In the genomic region with DNA sequence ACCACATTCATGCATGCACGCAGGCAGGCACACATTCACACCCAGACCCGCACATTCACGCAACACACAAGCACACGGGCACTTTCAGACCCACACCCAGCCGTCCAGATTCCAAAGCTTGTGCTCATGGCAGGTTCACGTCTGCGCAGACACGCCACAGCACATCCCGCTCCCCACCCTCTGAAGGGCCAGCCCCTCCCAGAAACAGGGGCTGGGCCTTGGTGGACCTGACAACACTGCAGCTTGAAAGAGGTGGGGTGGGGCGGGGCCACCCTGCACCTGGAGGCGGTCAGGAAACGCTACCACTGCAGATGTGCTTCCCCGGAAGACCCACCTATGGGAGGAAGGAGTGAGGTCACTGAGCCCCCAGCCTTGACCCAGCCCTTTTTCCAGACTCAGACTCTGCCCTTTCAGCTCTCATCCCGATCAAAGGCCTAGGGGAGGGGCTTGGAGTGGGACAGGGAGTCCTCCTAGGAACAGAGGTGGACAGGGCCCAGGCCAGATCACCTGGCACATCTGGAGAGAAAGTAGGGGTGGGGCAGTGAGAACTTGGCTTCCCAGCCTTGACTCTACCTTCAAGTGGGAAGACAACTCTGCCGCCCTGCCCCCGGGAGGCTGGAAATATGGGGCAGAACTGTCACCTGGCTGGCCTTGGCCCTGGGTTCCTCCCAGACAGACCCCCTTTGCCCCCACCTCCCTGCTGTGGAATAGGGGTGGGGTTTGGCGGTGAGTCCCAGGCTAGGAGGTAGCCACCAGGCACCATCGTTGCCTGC, we compare ENCODE assay signal across 8 cellular contexts. TPM values are rescaled to one million over a fixed set of nuclear protein-coding genes. Genes with fewer than 3 reads are reported as not detected.
DNase-seq lines count a peak whose midpoint lies in the region; ATAC-seq and TF ChIP-seq lines count a peak whose summit lies in the region.
"Had no signal": no experiment of that assay in that cellular context is flagged by ENCODE, and none has a peak within 500 bp of the region (broad histone marks: within the 10 kb centered on the region; RNA-seq: fewer than 3 reads in every experiment).

No MANE protein-coding gene starts in this region.

- H3K4me3 ChIP-seq in HUES64 (ENCODE audit: low read length): peak overlapping the region; percentile 28; the same call in 1 of the 2 replicates
- H3K4me3 ChIP-seq in thymus (ENCODE audit: low read length): no peak overlapping the region
- H3K4me3 ChIP-seq: SJSA1 had no signal

- peaks cover 6% of the 10 kb centered on the region for H3K27me3 Mint-ChIP-seq in WTC11 (ENCODE audit: low read depth)
- no peaks in the 10 kb centered on the region for H3K27me3 Mint-ChIP-seq in activated naive CD8-positive, alpha-beta T cell treated with anti-CD3 and anti-CD28 coated beads for 36 hours

- peak overlapping the region; percentile 66 for H3K4me3 Mint-ChIP-seq in WTC11
- no peak overlapping the region for H3K4me3 Mint-ChIP-seq in activated naive CD8-positive, alpha-beta T cell treated with anti-CD3 and anti-CD28 coated beads for 36 hours

- no peak overlapping the region for H3K9ac ChIP-seq in HUES64 (ENCODE audit: low read depth, low read length)

- POLR2A ChIA-PET in WTC11 (lab: Charles Lee): interaction anchor here (0.6 to 9.9 kb wide), 11 partner anchors 10 to 1517 kb away, joined by 3 to 142 read pairs (median 4); a partner anchor contains a TSS

- CTCF ChIA-PET in WTC11 (lab: Charles Lee): interaction anchor here (0.5 to 10.1 kb wide), 35 partner anchors 8 to 883 kb away, joined by 3 to 252 read pairs (median 4); a partner anchor contains a TSS

- H3K27ac ChIP-seq in HUES64 (ENCODE audit: low read depth, low read length) (peak overlapping the region; percentile 51; the same call in 1 of the 2 replicates), thymus (ENCODE audit: low read depth) (peak overlapping the region; percentile 80)
- H3K27ac ChIP-seq: SJSA1 had no signal

- no peaks in the 10 kb centered on the region for H3K9me3 Mint-ChIP-seq in WTC11
- no peaks in the 10 kb centered on the region for H3K9me3 Mint-ChIP-seq in activated naive CD8-positive, alpha-beta T cell treated with anti-CD3 and anti-CD28 coated beads for 36 hours

- DNase-seq in WTC11 (ENCODE audit: low spot score) (peak; percentile 91), iPS-NIHi11 (ENCODE audit: low spot score) (peak; percentile 77)
- DNase-seq in activated naive CD8-positive, alpha-beta T cell treated with anti-CD3 and anti-CD28 coated beads for 36 hours: no peak

- H3K9me3 ChIP-seq in HUES64 (ENCODE audit: insufficient read depth, low read depth, low read length) (no peaks in the 10 kb centered on the region), thymus (ENCODE audit: control insufficient read depth) (no peaks in the 10 kb centered on the region)
- H3K9me3 ChIP-seq: SJSA1 had no signal

- H3K27me3 ChIP-seq in HUES64 (ENCODE audit: insufficient read depth, low read length) (no peaks in the 10 kb centered on the region; the same call in 1 of the 2 replicates), thymus (ENCODE audit: control insufficient read depth, insufficient read depth) (no peaks in the 10 kb centered on the region)
- H3K27me3 ChIP-seq: SJSA1 had no signal

- 25% methylated on average over 17 of the region's 18 CpGs for WGBS in HUES64
- 88% methylated on average over 18 of the region's 18 CpGs for WGBS in thymus

- H3K4me1 Mint-ChIP-seq in WTC11: peaks cover 30% of the 10 kb centered on the region
- peaks cover 4% of the 10 kb centered on the region for H3K4me1 Mint-ChIP-seq in activated naive CD8-positive, alpha-beta T cell treated with anti-CD3 and anti-CD28 coated beads for 36 hours

- ATAC-seq in WTC11 (peak; percentile 90), HG03159 (IDR thresholded peaks at IDR 0.05; ENCODE audit: unreplicated experiment) (no peak), HG02884 (IDR thresholded peaks at IDR 0.05; ENCODE audit: unreplicated experiment) (no peak)

- H3K36me3 Mint-ChIP-seq in WTC11: peaks cover 12% of the 10 kb centered on the region
- no peaks in the 10 kb centered on the region for H3K36me3 Mint-ChIP-seq in activated naive CD8-positive, alpha-beta T cell treated with anti-CD3 and anti-CD28 coated beads for 36 hours

- H3K4me1 ChIP-seq in HUES64 (ENCODE audit: insufficient read depth, low read length) (peaks cover 7% of the 10 kb centered on the region), thymus (ENCODE audit: control insufficient read depth, insufficient read depth, low read length) (no peaks in the 10 kb centered on the region)

- no peak for TF ChIP-seq CTCF in WTC11 (IDR thresholded peaks at IDR 0.05)

- peak overlapping the region; percentile 97 for H3K27ac Mint-ChIP-seq in WTC11
- H3K27ac Mint-ChIP-seq in activated naive CD8-positive, alpha-beta T cell treated with anti-CD3 and anti-CD28 coated beads for 36 hours: no peak overlapping the region

- peaks cover 2% of the 10 kb centered on the region; the same call in 1 of the 2 replicates for H3K36me3 ChIP-seq in HUES64 (ENCODE audit: insufficient read depth, low read length)
- H3K36me3 ChIP-seq in thymus (ENCODE audit: control insufficient read depth, insufficient read depth): no peaks in the 10 kb centered on the region
- H3K36me3 ChIP-seq: SJSA1 had no signal

TF ChIP-seq in WTC11, 78 proteins besides CTCF, POLR2A, EP300 and RAD21 (continues in another document):
- TF ChIP-seq SMAD3 (CRISPR knock-in tag; IDR thresholded peaks at IDR 0.05; ENCODE audit: borderline replicate concordance): peak; percentile 7; the same call in 1 of the 2 replicates
- TF ChIP-seq, protein P1, sequence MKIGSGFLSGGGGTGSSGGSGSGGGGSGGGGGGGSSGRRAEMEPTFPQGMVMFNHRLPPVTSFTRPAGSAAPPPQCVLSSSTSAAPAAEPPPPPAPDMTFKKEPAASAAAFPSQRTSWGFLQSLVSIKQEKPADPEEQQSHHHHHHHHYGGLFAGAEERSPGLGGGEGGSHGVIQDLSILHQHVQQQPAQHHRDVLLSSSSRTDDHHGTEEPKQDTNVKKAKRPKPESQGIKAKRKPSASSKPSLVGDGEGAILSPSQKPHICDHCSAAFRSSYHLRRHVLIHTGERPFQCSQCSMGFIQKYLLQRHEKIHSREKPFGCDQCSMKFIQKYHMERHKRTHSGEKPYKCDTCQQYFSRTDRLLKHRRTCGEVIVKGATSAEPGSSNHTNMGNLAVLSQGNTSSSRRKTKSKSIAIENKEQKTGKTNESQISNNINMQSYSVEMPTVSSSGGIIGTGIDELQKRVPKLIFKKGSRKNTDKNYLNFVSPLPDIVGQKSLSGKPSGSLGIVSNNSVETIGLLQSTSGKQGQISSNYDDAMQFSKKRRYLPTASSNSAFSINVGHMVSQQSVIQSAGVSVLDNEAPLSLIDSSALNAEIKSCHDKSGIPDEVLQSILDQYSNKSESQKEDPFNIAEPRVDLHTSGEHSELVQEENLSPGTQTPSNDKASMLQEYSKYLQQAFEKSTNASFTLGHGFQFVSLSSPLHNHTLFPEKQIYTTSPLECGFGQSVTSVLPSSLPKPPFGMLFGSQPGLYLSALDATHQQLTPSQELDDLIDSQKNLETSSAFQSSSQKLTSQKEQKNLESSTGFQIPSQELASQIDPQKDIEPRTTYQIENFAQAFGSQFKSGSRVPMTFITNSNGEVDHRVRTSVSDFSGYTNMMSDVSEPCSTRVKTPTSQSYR (CRISPR knock-in tag; IDR thresholded peaks at IDR 0.05): no peak
- TF ChIP-seq NR3C1 (CRISPR knock-in tag; conservative IDR thresholded peaks at IDR 0.05; ENCODE audit: low read depth): no peak
- TF ChIP-seq, protein P2, sequence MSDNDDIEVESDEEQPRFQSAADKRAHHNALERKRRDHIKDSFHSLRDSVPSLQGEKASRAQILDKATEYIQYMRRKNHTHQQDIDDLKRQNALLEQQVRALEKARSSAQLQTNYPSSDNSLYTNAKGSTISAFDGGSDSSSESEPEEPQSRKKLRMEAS (CRISPR knock-in tag; IDR thresholded peaks at IDR 0.05): peak; percentile 54; the same call in 1 of the 2 replicates
- peak; percentile 51; the same call in 1 of the 2 replicates for TF ChIP-seq FOXK1 (CRISPR knock-in tag; IDR thresholded peaks at IDR 0.05)
- TF ChIP-seq, protein P3, sequence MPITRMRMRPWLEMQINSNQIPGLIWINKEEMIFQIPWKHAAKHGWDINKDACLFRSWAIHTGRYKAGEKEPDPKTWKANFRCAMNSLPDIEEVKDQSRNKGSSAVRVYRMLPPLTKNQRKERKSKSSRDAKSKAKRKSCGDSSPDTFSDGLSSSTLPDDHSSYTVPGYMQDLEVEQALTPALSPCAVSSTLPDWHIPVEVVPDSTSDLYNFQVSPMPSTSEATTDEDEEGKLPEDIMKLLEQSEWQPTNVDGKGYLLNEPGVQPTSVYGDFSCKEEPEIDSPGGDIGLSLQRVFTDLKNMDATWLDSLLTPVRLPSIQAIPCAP (CRISPR knock-in tag; IDR thresholded peaks at IDR 0.05): no peak
- TF ChIP-seq CREM (CRISPR knock-in tag; IDR thresholded peaks at IDR 0.05): no peak
- peak; percentile 76 for TF ChIP-seq SP1 (CRISPR knock-in tag; conservative IDR thresholded peaks at IDR 0.05)

RNA-seq across cellular contexts. Expression of a gene that starts 11.0 kb away (rescaled TPM):
- 18.0 TPM for polyA plus RNA-seq in HUES64 (2013, experiment 1 of 2)
- 22.3 TPM for polyA plus RNA-seq in HUES64 (2013, experiment 2 of 2)
- 32.1 to 34.6 TPM (median 33.5 TPM) in 3 replicates for total RNA-seq in WTC11 (2021)
- polyA plus RNA-seq in thymus: 4.8 TPM
- 1 to 10 TPM; 1.5 to 1.8 TPM for total RNA-seq in activated naive CD8-positive, alpha-beta T cell treated with anti-CD3 and anti-CD28 coated beads for 36 hours

RNA-seq across cellular contexts. Expression of a gene that starts 12.0 kb away (rescaled TPM):
- polyA plus RNA-seq in HUES64 (2013, experiment 1 of 2): 108 TPM
- 105 TPM for polyA plus RNA-seq in HUES64 (2013, experiment 2 of 2)
- total RNA-seq in WTC11 (2021): 227 to 243 TPM (median 232 TPM) in 3 replicates
- 9.6 TPM for polyA plus RNA-seq in thymus
- total RNA-seq in activated naive CD8-positive, alpha-beta T cell treated with anti-CD3 and anti-CD28 coated beads for 36 hours: under 1 TPM; 0.48 to 0.89 TPM

RNA-seq across cellular contexts. Expression of a gene that starts 14.3 kb away (rescaled TPM):
- polyA plus RNA-seq in HUES64 (2013, experiment 1 of 2): 61.3 TPM
- polyA plus RNA-seq in HUES64 (2013, experiment 2 of 2): 64.8 TPM
- 93.5 to 103 TPM (median 100 TPM) in 3 replicates for total RNA-seq in WTC11 (2021)
- polyA plus RNA-seq in thymus: 87.6 TPM
- 1 to 10 TPM; 2.7 to 3.7 TPM for total RNA-seq in activated naive CD8-positive, alpha-beta T cell treated with anti-CD3 and anti-CD28 coated beads for 36 hours

RNA-seq across cellular contexts. Expression of a gene that starts 35.2 kb away (rescaled TPM):
- polyA plus RNA-seq in HUES64 (2013, experiment 1 of 2): 60.6 TPM
- polyA plus RNA-seq in HUES64 (2013, experiment 2 of 2): 57.7 TPM
- 58.1 to 62.9 TPM (median 59.4 TPM) in 3 replicates for total RNA-seq in WTC11 (2021)
- 57.3 TPM for polyA plus RNA-seq in thymus
- 10 to 100 TPM; 52.8 to 56.7 TPM for total RNA-seq in activated naive CD8-positive, alpha-beta T cell treated with anti-CD3 and anti-CD28 coated beads for 36 hours

RNA-seq across cellular contexts. Expression of a gene that starts 36.8 kb away (rescaled TPM):
- 0.10 TPM for polyA plus RNA-seq in HUES64 (2013, experiment 1 of 2)
- polyA plus RNA-seq in HUES64 (2013, experiment 2 of 2): not detected
- total RNA-seq in WTC11 (2021): 0.14 to 0.35 TPM (median 0.14 TPM) in 3 replicates
- polyA plus RNA-seq in thymus: 0.14 TPM
- under 1 TPM; 0.19 to 0.30 TPM for total RNA-seq in activated naive CD8-positive, alpha-beta T cell treated with anti-CD3 and anti-CD28 coated beads for 36 hours
- total RNA-seq: SJSA1 had no signal

Comparison
In these comparisons a context has a peak if more than half of its experiments do, and no peak if none do; other contexts are left out.
1. RNA of a gene that starts 11.0 kb away (total RNA-seq): 32.1 to 34.6 TPM in WTC11; 1.5 to 1.8 TPM in activated naive CD8-positive, alpha-beta T cell treated with anti-CD3 and anti-CD28 coated beads for 36 hours; every median in the first group is over 10 times any median in the second.
2. RNA of a gene that starts 12.0 kb away (total RNA-seq): 227 to 243 TPM in WTC11; 0.48 to 0.89 TPM in activated naive CD8-positive, alpha-beta T cell treated with anti-CD3 and anti-CD28 coated beads for 36 hours; every median in the first group is over 100 times any median in the second.
3. RNA of a gene that starts 14.3 kb away (total RNA-seq): 93.5 to 103 TPM in WTC11; 2.7 to 3.7 TPM in activated naive CD8-positive, alpha-beta T cell treated with anti-CD3 and anti-CD28 coated beads for 36 hours; every median in the first group is over 10 times any median in the second.